Comparison of ENCODE assay signal across 12 cellular contexts in the genomic region with DNA sequence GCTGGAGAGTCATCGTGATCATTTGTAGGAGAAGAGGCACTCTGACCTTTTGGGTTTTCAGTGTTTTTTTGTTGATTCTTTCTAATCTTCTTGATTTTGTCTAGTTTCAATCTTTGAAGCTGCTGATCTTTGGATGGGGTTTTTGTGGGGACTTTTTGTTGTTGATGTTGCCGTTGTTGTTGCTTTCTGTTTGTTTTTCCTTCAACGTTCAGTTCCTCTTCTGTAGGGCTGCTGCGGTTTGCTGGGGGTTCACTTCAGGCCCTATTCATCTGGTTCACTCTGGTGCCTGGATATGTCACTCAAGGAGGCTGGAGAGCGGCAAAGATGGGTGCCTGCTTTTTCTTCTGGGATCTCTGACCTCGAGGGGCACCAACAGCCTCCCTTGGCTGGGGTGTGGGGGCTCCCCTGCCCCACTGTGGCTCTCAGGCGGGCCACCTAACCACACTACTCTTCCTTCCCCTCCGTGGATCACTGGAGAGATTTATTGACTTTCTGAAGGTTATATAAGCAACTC. TPM values are rescaled to one million over a fixed set of nuclear protein-coding genes. Genes with fewer than 3 reads are reported as not detected.
DNase-seq lines count a peak whose midpoint lies in the region; ATAC-seq, FAIRE-seq and TF ChIP-seq lines count a peak whose summit lies in the region.
"Had no signal": no experiment of that assay in that cellular context is flagged by ENCODE, and none has a peak within 500 bp of the region (broad histone marks: within the 10 kb centered on the region; RNA-seq: fewer than 3 reads in every experiment).

No MANE protein-coding gene starts in this region.

- H3K9me3 ChIP-seq in GM12878 (replicated peaks; ENCODE audit: control insufficient read depth, insufficient read depth, low read length) (no peaks in the 10 kb centered on the region; the same call in 1 of the 3 replicates), suprapubic skin (no peaks in the 10 kb centered on the region)
- H3K9me3 ChIP-seq: upper lobe of left lung had no signal

- TF ChIP-seq CTCF in GM12878 (IDR thresholded peaks at IDR 0.05 in 2 of 3, conservative IDR thresholded peaks at IDR 0.05 in 1 of 3; ENCODE audit: control insufficient read depth in 2 of 3, extremely low read depth in 1 of 3, insufficient read depth in 1 of 3, low read depth in 3 of 3, low read length in 3 of 3) = no peak
- no peak for TF ChIP-seq CTCF in suprapubic skin (IDR thresholded peaks at IDR 0.05)

- H3K27me3 ChIP-seq in GM12878 (replicated peaks in 1 of 2; ENCODE audit: control insufficient read depth in 2 of 2, insufficient read depth in 2 of 2, low read length in 1 of 2) (no peaks in the 10 kb centered on the region), suprapubic skin (no peaks in the 10 kb centered on the region)
- H3K27me3 ChIP-seq: upper lobe of left lung had no signal

- in situ Hi-C loops in GM12878 (cut with MboI) = no loop called here

- H3K36me3 ChIP-seq in GM12878 (ENCODE audit: control insufficient read depth in 2 of 2, insufficient read depth in 2 of 2, low read length in 1 of 2) = no peaks in the 10 kb centered on the region
- H3K36me3 ChIP-seq in suprapubic skin = no peaks in the 10 kb centered on the region
- H3K36me3 ChIP-seq: upper lobe of left lung had no signal

- H3K4me3 ChIP-seq in GM12878 (peak overlapping the region; percentile 13; the same call in 1 of the 2 replicates), suprapubic skin (no peak overlapping the region)
- H3K4me3 ChIP-seq: upper lobe of left lung had no signal

- peak; percentile 93 for ATAC-seq in GM18867 (IDR thresholded peaks at IDR 0.05; ENCODE audit: unreplicated experiment)
- peak; percentile 91 for ATAC-seq in GM21526 (IDR thresholded peaks at IDR 0.05; ENCODE audit: low FRiP score, unreplicated experiment)
- peak; percentile 94 for ATAC-seq in HG03175 (IDR thresholded peaks at IDR 0.05; ENCODE audit: unreplicated experiment)
- peak; percentile 96 for ATAC-seq in GM12878
- no peak for ATAC-seq in sciatic nerve

- peak; percentile 63 to 80 for TF ChIP-seq EP300 in GM12878 (IDR thresholded peaks at IDR 0.05; ENCODE audit: borderline replicate concordance in 1 of 2, control insufficient read depth in 1 of 2, low read depth in 2 of 2, low read length in 2 of 2)
- no peak for TF ChIP-seq EP300 in suprapubic skin (IDR thresholded peaks at IDR 0.05)

- BruUV-seq in GM12878 (replicated peaks; lab: Mats Ljungman, UMichigan) = no TSS peak

- POLR2A ChIA-PET in GM12878 (lab: Charles Lee) = interaction anchor here (1.6 kb wide), 1 partner anchor 174 kb away, joined by 5 read pairs; no protein-coding TSS in a partner anchor

- TF ChIP-seq POLR2A in GM12878 (IDR thresholded peaks at IDR 0.05; ENCODE audit: low read depth, low read length) (no peak), suprapubic skin (IDR thresholded peaks at IDR 0.05) (no peak)

- SMC1A ChIA-PET in GM12878 (lab: Charles Lee; ENCODE audit: uncharacterized antibody, unreplicated experiment) = interaction anchor here (0.9 to 2.8 kb wide), 13 partner anchors 8 to 392 kb away, joined by 3 to 19 read pairs (median 5); a partner anchor contains a TSS

- H4K20me1 ChIP-seq in GM12878 (ENCODE audit: control insufficient read depth, insufficient read depth) = no peaks in the 10 kb centered on the region

- intact Hi-C loops in GM12878 (cut with micrococcal nuclease; ENCODE audit: unreplicated experiment) (loop anchor here (5.0 to 10.0 kb wide), 2 partner anchors 275 to 388 kb away; no protein-coding TSS in a partner anchor), sciatic nerve (cut with DNase I) (no loop called here)

- H3K9ac ChIP-seq in GM12878 (ENCODE audit: control insufficient read depth, insufficient read depth, low read length) = peak overlapping the region; percentile 47; the same call in 1 of the 2 replicates

- no peaks in the 10 kb centered on the region for H3K79me2 ChIP-seq in GM12878 (ENCODE audit: control insufficient read depth, insufficient read depth, low read length)

- RAD21 ChIA-PET in GM12878 (lab: Charles Lee; ENCODE audit: unreplicated experiment) = interaction anchor here (0.9 to 2.4 kb wide), 7 partner anchors 9 to 138 kb away, joined by 3 to 8 read pairs (median 5); no protein-coding TSS in a partner anchor

- H2AFZ ChIP-seq in GM12878 (ENCODE audit: control insufficient read depth, low read depth, low read length) = peak overlapping the region; percentile 86

- peak overlapping the region; percentile 81 for H3K27ac ChIP-seq in GM12878 (ENCODE audit: control insufficient read depth, insufficient read depth)
- H3K27ac ChIP-seq in suprapubic skin = no peak overlapping the region
- H3K27ac ChIP-seq: upper lobe of left lung, VCaP had no signal

- TF ChIP-seq RAD21 in GM12878 (IDR thresholded peaks at IDR 0.05; ENCODE audit: insufficient read depth, low read depth, low read length) = no peak

- CTCF ChIA-PET in GM12878 (lab: Yijun Ruan, JAX) = interaction anchor here (0.7 to 2.4 kb wide), 10 partner anchors 9 to 383 kb away, joined by 3 to 10 read pairs (median 4); no protein-coding TSS in a partner anchor

- under 1% methylated on average over 8 of the region's 8 CpGs for WGBS in GM12878 (ENCODE audit: insufficient coverage, insufficient replicate concordance, low lambda C conversion rate, missing lambda C conversion rate)
- WGBS in suprapubic skin = 71% methylated on average over 8 of the region's 8 CpGs

- DNase-seq in GM12878 (ENCODE audit: low read depth, low spot score) (peak; percentile 74), GOT3 (lab: John Stamatoyannopoulos, UW) (no peak), suprapubic skin (ENCODE audit: low spot score in 2 of 2) (no peak), ureter (ENCODE audit: low spot score) (no peak), sciatic nerve (ENCODE audit: low spot score) (no peak)

- H3K4me2 ChIP-seq in GM12878 (ENCODE audit: control insufficient read depth, insufficient read depth) = peak overlapping the region; percentile 88

- H3K4me1 ChIP-seq in GM12878 (ENCODE audit: control insufficient read depth, insufficient read depth, low read length) (peaks cover 6% of the 10 kb centered on the region), suprapubic skin (no peaks in the 10 kb centered on the region)
- H3K4me1 ChIP-seq: upper lobe of left lung had no signal

- FAIRE-seq in GM12878 (lab: Jason Lieb, UNC) = no peak
- FAIRE-seq: HTR-8/SVneo had no signal

TF ChIP-seq in GM12878, 131 proteins besides CTCF, POLR2A, EP300 and RAD21 (continues in another document):
- TF ChIP-seq ZBED1 (IDR thresholded peaks at IDR 0.05; ENCODE audit: borderline replicate concordance) = peak; percentile 20; the same call in 1 of the 2 replicates
- TF ChIP-seq ZNF217 (IDR thresholded peaks at IDR 0.05) = no peak
- 0 out of 2 replicates have a peak, but pooled peaks have one; percentile 30 for TF ChIP-seq PML (IDR thresholded peaks at IDR 0.05; ENCODE audit: low read length)
- TF ChIP-seq, protein P1, sequence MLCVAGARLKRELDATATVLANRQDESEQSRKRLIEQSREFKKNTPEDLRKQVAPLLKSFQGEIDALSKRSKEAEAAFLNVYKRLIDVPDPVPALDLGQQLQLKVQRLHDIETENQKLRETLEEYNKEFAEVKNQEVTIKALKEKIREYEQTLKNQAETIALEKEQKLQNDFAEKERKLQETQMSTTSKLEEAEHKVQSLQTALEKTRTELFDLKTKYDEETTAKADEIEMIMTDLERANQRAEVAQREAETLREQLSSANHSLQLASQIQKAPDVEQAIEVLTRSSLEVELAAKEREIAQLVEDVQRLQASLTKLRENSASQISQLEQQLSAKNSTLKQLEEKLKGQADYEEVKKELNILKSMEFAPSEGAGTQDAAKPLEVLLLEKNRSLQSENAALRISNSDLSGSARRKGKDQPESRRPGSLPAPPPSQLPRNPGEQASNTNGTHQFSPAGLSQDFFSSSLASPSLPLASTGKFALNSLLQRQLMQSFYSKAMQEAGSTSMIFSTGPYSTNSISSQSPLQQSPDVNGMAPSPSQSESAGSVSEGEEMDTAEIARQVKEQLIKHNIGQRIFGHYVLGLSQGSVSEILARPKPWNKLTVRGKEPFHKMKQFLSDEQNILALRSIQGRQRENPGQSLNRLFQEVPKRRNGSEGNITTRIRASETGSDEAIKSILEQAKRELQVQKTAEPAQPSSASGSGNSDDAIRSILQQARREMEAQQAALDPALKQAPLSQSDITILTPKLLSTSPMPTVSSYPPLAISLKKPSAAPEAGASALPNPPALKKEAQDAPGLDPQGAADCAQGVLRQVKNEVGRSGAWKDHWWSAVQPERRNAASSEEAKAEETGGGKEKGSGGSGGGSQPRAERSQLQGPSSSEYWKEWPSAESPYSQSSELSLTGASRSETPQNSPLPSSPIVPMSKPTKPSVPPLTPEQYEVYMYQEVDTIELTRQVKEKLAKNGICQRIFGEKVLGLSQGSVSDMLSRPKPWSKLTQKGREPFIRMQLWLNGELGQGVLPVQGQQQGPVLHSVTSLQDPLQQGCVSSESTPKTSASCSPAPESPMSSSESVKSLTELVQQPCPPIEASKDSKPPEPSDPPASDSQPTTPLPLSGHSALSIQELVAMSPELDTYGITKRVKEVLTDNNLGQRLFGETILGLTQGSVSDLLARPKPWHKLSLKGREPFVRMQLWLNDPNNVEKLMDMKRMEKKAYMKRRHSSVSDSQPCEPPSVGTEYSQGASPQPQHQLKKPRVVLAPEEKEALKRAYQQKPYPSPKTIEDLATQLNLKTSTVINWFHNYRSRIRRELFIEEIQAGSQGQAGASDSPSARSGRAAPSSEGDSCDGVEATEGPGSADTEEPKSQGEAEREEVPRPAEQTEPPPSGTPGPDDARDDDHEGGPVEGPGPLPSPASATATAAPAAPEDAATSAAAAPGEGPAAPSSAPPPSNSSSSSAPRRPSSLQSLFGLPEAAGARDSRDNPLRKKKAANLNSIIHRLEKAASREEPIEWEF (IDR thresholded peaks at IDR 0.05; ENCODE audit: insufficient replicate concordance, low read depth, low read length) = no peak

RNA-seq across cellular contexts. Expression of a gene that starts 21.5 kb away (rescaled TPM):
- not detected in 2 replicates for total RNA-seq in GM12878 (2013; cell fraction: nucleolus; rRNA removed)
- total RNA-seq in GM12878 (2014; rRNA removed) (not detected in 2 replicates), GM12878 (2014; rRNA removed; fragmentation: Illumina TruSeq; extraction: Trizol) (not detected in 2 replicates), GM12878 (2021) (not detected in 2 replicates), suprapubic skin (not detected), ureter (not detected), sciatic nerve (not detected)
- not detected for polyA plus RNA-seq in GM12878 (2011; ENCODE audit: low read depth)
- polyA plus RNA-seq in GM12878 (2011; rRNA removed) (0.14 and 0.23 TPM in 2 replicates), GM12878 (2014; fragmentation: Illumina TruSeq; extraction: Trizol) (not detected in 2 replicates), GM12878 (2014; fragmentation: Nextera tagmentation; extraction: Ambion mirVana) (not detected), GM12878 (2014; rRNA removed) (not detected in 2 replicates), GM12878 (2016; fragmentation: Nextera tagmentation; extraction: Ambion mirVana) (not detected)
- 0.24 TPM in 1 of 2 replicates, not detected in the other for polyA plus RNA-seq in GM12878 (2011; cell fraction: cytosol; rRNA removed)
- not detected in 2 replicates for polyA plus RNA-seq in GM12878 (2011; cell fraction: nucleus; rRNA removed)
- polyA plus RNA-seq in GM12878 (2012) = not detected in 2 replicates
- polyA minus RNA-seq in GM12878 (2011; rRNA and poly(A)+ RNA removed) = not detected in 2 replicates
- not detected in 2 replicates for polyA minus RNA-seq in GM12878 (2011; cell fraction: cytosol; rRNA and poly(A)+ RNA removed)
- not detected in 2 replicates for polyA minus RNA-seq in GM12878 (2011; cell fraction: nucleus; rRNA and poly(A)+ RNA removed)
- total RNA-seq: mesothelial cell of epicardium, upper lobe of left lung had no signal
